18 cellular contexts compared by ENCODE assay signal in the genomic region with DNA sequence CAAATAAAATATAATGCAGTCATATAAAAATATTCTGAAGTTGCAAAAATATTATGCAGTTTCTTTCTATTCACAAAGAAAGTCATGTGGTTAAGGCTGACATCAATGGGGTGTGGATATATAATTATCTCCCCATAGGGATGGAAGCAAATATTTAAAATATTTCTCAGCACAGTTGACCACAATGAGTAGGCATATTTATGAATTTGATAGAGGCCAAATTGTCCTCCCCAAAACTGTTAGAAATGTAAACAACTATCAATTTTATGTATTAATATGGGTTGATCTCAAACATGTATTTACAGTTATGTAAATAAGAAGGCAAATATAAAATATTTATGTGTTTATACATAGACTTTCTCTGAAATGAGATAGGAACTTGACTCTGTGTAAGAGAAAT.
A peak's percentile ranks its signal among the peaks of the same experiment; 100 is the strongest.
DNase-seq lines count a peak whose midpoint lies in the region; TF ChIP-seq lines count a peak whose summit lies in the region.
"Had no signal": no experiment of that assay in that cellular context is flagged by ENCODE, and none has a peak within 500 bp of the region (broad histone marks: within the 10 kb centered on the region; RNA-seq: fewer than 3 reads in every experiment).

No MANE protein-coding gene starts in this region.

- H2AK5ac ChIP-seq in mesenchymal stem cell (ENCODE audit: low read length, severe bottlenecking), result no peak overlapping the region
- no peak overlapping the region for H2AK5ac ChIP-seq in trophoblast cell (ENCODE audit: low read length)

- H3K9me3 ChIP-seq in GM23248 (ENCODE audit: low read depth), result no peaks in the 10 kb centered on the region
- peaks cover 9% of the 10 kb centered on the region for H3K9me3 ChIP-seq in SJCRH30 (replicated peaks)
- no peaks in the 10 kb centered on the region for H3K9me3 ChIP-seq in mesenchymal stem cell (ENCODE audit: control insufficient read depth, low read length)
- H3K9me3 ChIP-seq in trophoblast cell (ENCODE audit: insufficient read depth, low read depth, low read length), result peaks cover 4% of the 10 kb centered on the region
- H3K9me3 ChIP-seq: heart left ventricle, psoas muscle, thoracic aorta had no signal

- H4K12ac ChIP-seq in trophoblast cell (ENCODE audit: low read depth, low read length), result no peak overlapping the region

- DNase-seq in GM23248 (peak; percentile 62), SJCRH30 (peak in 1 of 2 experiments; percentile 32), cardiac fibroblast (ENCODE audit: low read depth in 2 of 2) (peak; percentile 76 to 80), mesenchymal stem cell (peak; percentile 48), SHP77 (lab: John Stamatoyannopoulos, UW) (no peak), hypothalamus (lab: John Stamatoyannopoulos, UW) (no peak), trophoblast cell (no peak), AG08396 (ENCODE audit: low spot score) (no peak)
- DNase-seq: activated CD4-positive, alpha-beta T cell treated with anti-CD3 and anti-CD28 coated beads for 1 hour; amniotic stem cell; DMS 273 treated with DMSO at 0.1 percent for 48 hours; heart left ventricle; NCI-H1048; NK-92 treated with Interleukin-12 subunit alpha and Interleukin-12 subunit beta, amount 100 ng/mL, for 24 hours; psoas muscle; T-helper 2 cell had no signal

- no peaks in the 10 kb centered on the region for H3K9me2 ChIP-seq in GM23248 (ENCODE audit: insufficient read depth)

- peaks cover 6% of the 10 kb centered on the region for H3F3A ChIP-seq in GM23248 (ENCODE audit: insufficient read depth)

- H3K36me3 ChIP-seq in GM23248 (ENCODE audit: low read depth) (no peaks in the 10 kb centered on the region), SJCRH30 (no peaks in the 10 kb centered on the region), mesenchymal stem cell (ENCODE audit: control insufficient read depth in 1 of 2, insufficient read depth in 2 of 2, low read depth in 1 of 2, low read length in 2 of 2) (no peaks in the 10 kb centered on the region), trophoblast cell (ENCODE audit: control insufficient read depth in 1 of 2, insufficient read depth in 2 of 2, low read length in 2 of 2) (peaks cover 0 to 1% of the 10 kb centered on the region in 2 experiments)
- H3K36me3 ChIP-seq: BLaER1, heart left ventricle, thoracic aorta had no signal

- H2AFZ ChIP-seq in GM23248, result peak overlapping the region; percentile 12; the same call in 1 of the 2 replicates
- no peak overlapping the region for H2AFZ ChIP-seq in mesenchymal stem cell (ENCODE audit: low read depth, low read length)
- H2AFZ ChIP-seq in trophoblast cell (ENCODE audit: insufficient read depth, low read length, poor library complexity), result no peak overlapping the region

- H2BK15ac ChIP-seq in mesenchymal stem cell (ENCODE audit: low read depth, poor library complexity, severe bottlenecking), result no peak overlapping the region

- H4K91ac ChIP-seq in mesenchymal stem cell (ENCODE audit: low read length), result no peak overlapping the region
- no peak overlapping the region for H4K91ac ChIP-seq in trophoblast cell (ENCODE audit: low read depth, low read length)

- H3K4me2 ChIP-seq in GM23248 (ENCODE audit: unreplicated experiment) (peak overlapping the region; percentile 7), mesenchymal stem cell (ENCODE audit: low read length, poor library complexity, severe bottlenecking) (no peak overlapping the region), trophoblast cell (ENCODE audit: low read length) (no peak overlapping the region)
- H3K4me2 ChIP-seq: BLaER1 had no signal

- TF ChIP-seq CTCF in cardiac fibroblast (IDR thresholded peaks at IDR 0.05; ENCODE audit: low read depth, low read length), result no peak

- no peak overlapping the region for H3K4ac ChIP-seq in mesenchymal stem cell (ENCODE audit: low read depth in 1 of 2, low read length in 2 of 2)
- H3K4ac ChIP-seq in trophoblast cell (ENCODE audit: low read depth, low read length), result no peak overlapping the region

- H3K79me2 ChIP-seq in GM23248 (ENCODE audit: insufficient read depth), result no peaks in the 10 kb centered on the region
- peaks cover 2% of the 10 kb centered on the region for H3K79me2 ChIP-seq in trophoblast cell (ENCODE audit: control insufficient read depth, insufficient read depth, low read length, poor library complexity)

- H3K27me3 ChIP-seq in GM23248 (replicated peaks; ENCODE audit: insufficient read depth) (no peaks in the 10 kb centered on the region), SJCRH30 (no peaks in the 10 kb centered on the region), mesenchymal stem cell (ENCODE audit: control insufficient read depth in 1 of 2, insufficient read depth in 1 of 2, low read length in 2 of 2) (no peaks in the 10 kb centered on the region), trophoblast cell (ENCODE audit: insufficient read depth, low read length) (no peaks in the 10 kb centered on the region)
- H3K27me3 ChIP-seq: BLaER1, heart left ventricle had no signal

- H3K14ac ChIP-seq in mesenchymal stem cell (ENCODE audit: low read length in 2 of 2) (no peak overlapping the region), trophoblast cell (ENCODE audit: low read length) (no peak overlapping the region)

- H3K23ac ChIP-seq in mesenchymal stem cell (ENCODE audit: low read length in 2 of 2) (no peak overlapping the region), trophoblast cell (ENCODE audit: low read length) (no peak overlapping the region)

- H3K27ac ChIP-seq in GM23248, result peak overlapping the region; percentile 60
- peak overlapping the region; percentile 97 for H3K27ac ChIP-seq in SJCRH30
- H3K27ac ChIP-seq in mesenchymal stem cell (ENCODE audit: low read length, poor library complexity, severe bottlenecking), result no peak overlapping the region
- H3K27ac ChIP-seq in trophoblast cell (ENCODE audit: low read depth, low read length), result no peak overlapping the region
- H3K27ac ChIP-seq: BLaER1, heart left ventricle, psoas muscle, thoracic aorta had no signal

- H2BK5ac ChIP-seq in mesenchymal stem cell (ENCODE audit: low read depth, low read length, poor library complexity, severe bottlenecking), result no peak overlapping the region
- H2BK5ac ChIP-seq in trophoblast cell (ENCODE audit: low read depth, low read length, poor library complexity), result no peak overlapping the region

- H2BK120ac ChIP-seq in mesenchymal stem cell (ENCODE audit: low read depth, low read length) (no peak overlapping the region), trophoblast cell (ENCODE audit: insufficient read depth, low read length, poor library complexity) (no peak overlapping the region)

- H2BK12ac ChIP-seq in mesenchymal stem cell (ENCODE audit: low read length in 2 of 2) (no peak overlapping the region), trophoblast cell (ENCODE audit: low read length) (no peak overlapping the region)

- H4K8ac ChIP-seq in mesenchymal stem cell (ENCODE audit: low read length) (no peak overlapping the region), trophoblast cell (ENCODE audit: low read depth, low read length) (no peak overlapping the region)

- in situ Hi-C loops in GM23248 (cut with MboI), result no loop called here

- H3K9ac ChIP-seq in GM23248, result peak overlapping the region; percentile 17; the same call in 1 of the 2 replicates
- no peak overlapping the region for H3K9ac ChIP-seq in mesenchymal stem cell (ENCODE audit: low read length)
- no peak overlapping the region for H3K9ac ChIP-seq in trophoblast cell (ENCODE audit: low read length)
- H3K9ac ChIP-seq: BLaER1 had no signal

- H3K4me1 ChIP-seq in GM23248 (ENCODE audit: insufficient read depth) (peaks cover 23% of the 10 kb centered on the region), SJCRH30 (peaks cover 30% of the 10 kb centered on the region), mesenchymal stem cell (ENCODE audit: control insufficient read depth, insufficient read depth, low read depth, low read length) (no peaks in the 10 kb centered on the region), trophoblast cell (ENCODE audit: control insufficient read depth in 1 of 2, insufficient read depth in 2 of 2, low read length in 2 of 2) (peaks cover 0 to 5% of the 10 kb centered on the region in 2 experiments)
- H3K4me1 ChIP-seq: BLaER1, psoas muscle had no signal

- H4K20me1 ChIP-seq in GM23248 (ENCODE audit: insufficient read depth), result no peaks in the 10 kb centered on the region
- H4K20me1 ChIP-seq: BLaER1 had no signal

- H3K4me3 ChIP-seq in GM23248, result no peak overlapping the region
- no peak overlapping the region for H3K4me3 ChIP-seq in SJCRH30
- H3K4me3 ChIP-seq in cardiac fibroblast (replicated peaks in 1 of 2; ENCODE audit: low read depth in 2 of 2, low read length in 2 of 2), result no peak overlapping the region
- no peak overlapping the region for H3K4me3 ChIP-seq in mesenchymal stem cell (ENCODE audit: insufficient read depth in 1 of 2, low read depth in 1 of 2, low read length in 2 of 2)
- no peak overlapping the region for H3K4me3 ChIP-seq in trophoblast cell (ENCODE audit: low read depth, low read length)
- H3K4me3 ChIP-seq: BLaER1, heart left ventricle, psoas muscle, thoracic aorta had no signal

- H3K18ac ChIP-seq in mesenchymal stem cell (ENCODE audit: low read depth in 1 of 2, low read length in 2 of 2) (no peak overlapping the region), trophoblast cell (ENCODE audit: low read length) (no peak overlapping the region)

- H3K79me1 ChIP-seq in mesenchymal stem cell (replicated peaks; ENCODE audit: low read length, poor library complexity, severe bottlenecking) (no peaks in the 10 kb centered on the region), trophoblast cell (ENCODE audit: low read length) (peaks cover 10% of the 10 kb centered on the region)

Comparison
In these comparisons a context has a peak if more than half of its experiments do, and no peak if none do; other contexts are left out.
1. DNase-seq: peak in GM23248 (single experiment), cardiac fibroblast (2 of 2) and mesenchymal stem cell (single experiment); none in SHP77 (0 of 2), hypothalamus (0 of 51), trophoblast cell (0 of 2) and AG08396 (single experiment).
2. H3K27ac ChIP-seq: peak in GM23248 (single experiment) and SJCRH30 (single experiment); none in mesenchymal stem cell (single experiment) and trophoblast cell (single experiment).